ENCODE assay signal across 2 cellular contexts in the genomic region with DNA sequence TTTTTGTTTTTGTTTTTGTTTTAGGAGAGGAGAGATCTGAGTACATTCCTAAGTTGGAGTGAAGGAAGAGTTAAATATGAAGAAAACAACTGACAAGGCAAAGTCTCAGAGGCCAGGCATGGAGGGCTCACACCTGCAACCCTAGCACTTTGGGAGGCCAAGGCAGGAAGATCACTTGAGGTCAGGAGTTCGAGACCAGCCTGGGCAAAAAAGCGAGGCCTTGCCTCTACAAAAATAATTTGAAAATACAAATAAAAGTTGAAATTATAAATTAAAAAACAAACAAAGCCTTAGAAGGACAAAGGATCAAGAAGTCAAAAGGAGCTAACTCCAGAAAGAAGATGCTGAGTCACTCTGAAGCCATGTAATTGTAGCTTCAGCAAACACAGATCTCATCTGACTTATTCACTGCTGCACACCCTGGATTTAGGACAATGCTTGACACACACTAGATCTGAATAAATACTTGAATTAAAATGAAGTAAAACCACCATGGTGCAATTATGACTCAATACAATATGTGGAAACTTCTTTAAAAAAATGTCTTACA.
TF ChIP-seq lines count a peak whose summit lies in the region.

No MANE protein-coding gene starts in this region.

TF ChIP-seq in A549, 52 proteins besides CTCF, POLR2A, EP300 and RAD21 (continued from another document):
- TF ChIP-seq RARB (CRISPR knock-in tag; IDR thresholded peaks at IDR 0.05) (no peak), CHD4 (IDR thresholded peaks at IDR 0.05; ENCODE audit: borderline replicate concordance) (no peak), SREBF2 (IDR thresholded peaks at IDR 0.05) (no peak), MAFK (IDR thresholded peaks at IDR 0.05; ENCODE audit: partially characterized antibody) (peak; percentile 99), ZSCAN20 (CRISPR knock-in tag; IDR thresholded peaks at IDR 0.05) (0 out of 2 replicates have a peak, but pooled peaks have one; percentile 13), SMC3 (IDR thresholded peaks at IDR 0.05) (peak; percentile 12; the same call in 2 of the 3 replicates), CBX8 (IDR thresholded peaks at IDR 0.05) (no peak), FOSL2 (IDR thresholded peaks at IDR 0.05) (peak; percentile 62), FOSL2 (CRISPR knock-in tag; IDR thresholded peaks at IDR 0.05) (peak; percentile 91), NR3C1 (IDR thresholded peaks at IDR 0.05) (no peak), HOXB13 (CRISPR knock-in tag; IDR thresholded peaks at IDR 0.05; ENCODE audit: low read depth) (peak; percentile 64; the same call in 1 of the 2 replicates), GATA3 (IDR thresholded peaks at IDR 0.05; ENCODE audit: borderline replicate concordance) (peak; percentile 54; the same call in 1 of the 2 replicates), CEBPB (IDR thresholded peaks at IDR 0.05) (peak; percentile 88), ZFP36 (IDR thresholded peaks at IDR 0.05; ENCODE audit: borderline replicate concordance, partially characterized antibody) (no peak), KDM1A (IDR thresholded peaks at IDR 0.05; ENCODE audit: low read depth) (no peak), HOXB5 (CRISPR knock-in tag; IDR thresholded peaks at IDR 0.05) (peak; percentile 69; the same call in 1 of the 2 replicates), ZNF302 (CRISPR knock-in tag; IDR thresholded peaks at IDR 0.05) (no peak), JUNB (IDR thresholded peaks at IDR 0.05) (peak; percentile 88), HEYL (CRISPR knock-in tag; IDR thresholded peaks at IDR 0.05) (0 out of 2 replicates have a peak, but pooled peaks have one; percentile 55), HDAC2 (IDR thresholded peaks at IDR 0.05) (no peak), RNF2 (IDR thresholded peaks at IDR 0.05; ENCODE audit: borderline replicate concordance, low read depth) (no peak), BHLHE40 (IDR thresholded peaks at IDR 0.05; ENCODE audit: low read depth, low read length) (no peak), NFE2L2 (conservative IDR thresholded peaks at IDR 0.05; ENCODE audit: low read length) (peak; percentile 98), EHF (CRISPR knock-in tag; IDR thresholded peaks at IDR 0.05) (peak; percentile 73; the same call in 1 of the 2 replicates), JUN (IDR thresholded peaks at IDR 0.05) (peak; percentile 75 to 81; a peak in 3 of 5 replicates)
- TF ChIP-seq, protein P1, sequence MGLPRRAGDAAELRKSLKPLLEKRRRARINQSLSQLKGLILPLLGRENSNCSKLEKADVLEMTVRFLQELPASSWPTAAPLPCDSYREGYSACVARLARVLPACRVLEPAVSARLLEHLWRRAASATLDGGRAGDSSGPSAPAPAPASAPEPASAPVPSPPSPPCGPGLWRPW (IDR thresholded peaks at IDR 0.05): peak; percentile 67; the same call in 1 of the 2 replicates
- TF ChIP-seq, protein P2, sequence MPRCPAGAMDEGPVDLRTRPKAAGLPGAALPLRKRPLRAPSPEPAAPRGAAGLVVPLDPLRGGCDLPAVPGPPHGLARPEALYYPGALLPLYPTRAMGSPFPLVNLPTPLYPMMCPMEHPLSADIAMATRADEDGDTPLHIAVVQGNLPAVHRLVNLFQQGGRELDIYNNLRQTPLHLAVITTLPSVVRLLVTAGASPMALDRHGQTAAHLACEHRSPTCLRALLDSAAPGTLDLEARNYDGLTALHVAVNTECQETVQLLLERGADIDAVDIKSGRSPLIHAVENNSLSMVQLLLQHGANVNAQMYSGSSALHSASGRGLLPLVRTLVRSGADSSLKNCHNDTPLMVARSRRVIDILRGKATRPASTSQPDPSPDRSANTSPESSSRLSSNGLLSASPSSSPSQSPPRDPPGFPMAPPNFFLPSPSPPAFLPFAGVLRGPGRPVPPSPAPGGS (IDR thresholded peaks at IDR 0.05): peak; percentile 65; the same call in 1 of the 3 replicates
- TF ChIP-seq, protein P3, sequence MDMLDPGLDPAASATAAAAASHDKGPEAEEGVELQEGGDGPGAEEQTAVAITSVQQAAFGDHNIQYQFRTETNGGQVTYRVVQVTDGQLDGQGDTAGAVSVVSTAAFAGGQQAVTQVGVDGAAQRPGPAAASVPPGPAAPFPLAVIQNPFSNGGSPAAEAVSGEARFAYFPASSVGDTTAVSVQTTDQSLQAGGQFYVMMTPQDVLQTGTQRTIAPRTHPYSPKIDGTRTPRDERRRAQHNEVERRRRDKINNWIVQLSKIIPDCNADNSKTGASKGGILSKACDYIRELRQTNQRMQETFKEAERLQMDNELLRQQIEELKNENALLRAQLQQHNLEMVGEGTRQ (IDR thresholded peaks at IDR 0.05): no peak
- TF ChIP-seq, protein P4, sequence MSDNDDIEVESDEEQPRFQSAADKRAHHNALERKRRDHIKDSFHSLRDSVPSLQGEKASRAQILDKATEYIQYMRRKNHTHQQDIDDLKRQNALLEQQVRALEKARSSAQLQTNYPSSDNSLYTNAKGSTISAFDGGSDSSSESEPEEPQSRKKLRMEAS (IDR thresholded peaks at IDR 0.05): peak; percentile 56; the same call in 1 of the 2 replicates

TF ChIP-seq in GM23338, 12 proteins besides CTCF, POLR2A, EP300 and RAD21 (continued from another document):
- TF ChIP-seq, protein P5, sequence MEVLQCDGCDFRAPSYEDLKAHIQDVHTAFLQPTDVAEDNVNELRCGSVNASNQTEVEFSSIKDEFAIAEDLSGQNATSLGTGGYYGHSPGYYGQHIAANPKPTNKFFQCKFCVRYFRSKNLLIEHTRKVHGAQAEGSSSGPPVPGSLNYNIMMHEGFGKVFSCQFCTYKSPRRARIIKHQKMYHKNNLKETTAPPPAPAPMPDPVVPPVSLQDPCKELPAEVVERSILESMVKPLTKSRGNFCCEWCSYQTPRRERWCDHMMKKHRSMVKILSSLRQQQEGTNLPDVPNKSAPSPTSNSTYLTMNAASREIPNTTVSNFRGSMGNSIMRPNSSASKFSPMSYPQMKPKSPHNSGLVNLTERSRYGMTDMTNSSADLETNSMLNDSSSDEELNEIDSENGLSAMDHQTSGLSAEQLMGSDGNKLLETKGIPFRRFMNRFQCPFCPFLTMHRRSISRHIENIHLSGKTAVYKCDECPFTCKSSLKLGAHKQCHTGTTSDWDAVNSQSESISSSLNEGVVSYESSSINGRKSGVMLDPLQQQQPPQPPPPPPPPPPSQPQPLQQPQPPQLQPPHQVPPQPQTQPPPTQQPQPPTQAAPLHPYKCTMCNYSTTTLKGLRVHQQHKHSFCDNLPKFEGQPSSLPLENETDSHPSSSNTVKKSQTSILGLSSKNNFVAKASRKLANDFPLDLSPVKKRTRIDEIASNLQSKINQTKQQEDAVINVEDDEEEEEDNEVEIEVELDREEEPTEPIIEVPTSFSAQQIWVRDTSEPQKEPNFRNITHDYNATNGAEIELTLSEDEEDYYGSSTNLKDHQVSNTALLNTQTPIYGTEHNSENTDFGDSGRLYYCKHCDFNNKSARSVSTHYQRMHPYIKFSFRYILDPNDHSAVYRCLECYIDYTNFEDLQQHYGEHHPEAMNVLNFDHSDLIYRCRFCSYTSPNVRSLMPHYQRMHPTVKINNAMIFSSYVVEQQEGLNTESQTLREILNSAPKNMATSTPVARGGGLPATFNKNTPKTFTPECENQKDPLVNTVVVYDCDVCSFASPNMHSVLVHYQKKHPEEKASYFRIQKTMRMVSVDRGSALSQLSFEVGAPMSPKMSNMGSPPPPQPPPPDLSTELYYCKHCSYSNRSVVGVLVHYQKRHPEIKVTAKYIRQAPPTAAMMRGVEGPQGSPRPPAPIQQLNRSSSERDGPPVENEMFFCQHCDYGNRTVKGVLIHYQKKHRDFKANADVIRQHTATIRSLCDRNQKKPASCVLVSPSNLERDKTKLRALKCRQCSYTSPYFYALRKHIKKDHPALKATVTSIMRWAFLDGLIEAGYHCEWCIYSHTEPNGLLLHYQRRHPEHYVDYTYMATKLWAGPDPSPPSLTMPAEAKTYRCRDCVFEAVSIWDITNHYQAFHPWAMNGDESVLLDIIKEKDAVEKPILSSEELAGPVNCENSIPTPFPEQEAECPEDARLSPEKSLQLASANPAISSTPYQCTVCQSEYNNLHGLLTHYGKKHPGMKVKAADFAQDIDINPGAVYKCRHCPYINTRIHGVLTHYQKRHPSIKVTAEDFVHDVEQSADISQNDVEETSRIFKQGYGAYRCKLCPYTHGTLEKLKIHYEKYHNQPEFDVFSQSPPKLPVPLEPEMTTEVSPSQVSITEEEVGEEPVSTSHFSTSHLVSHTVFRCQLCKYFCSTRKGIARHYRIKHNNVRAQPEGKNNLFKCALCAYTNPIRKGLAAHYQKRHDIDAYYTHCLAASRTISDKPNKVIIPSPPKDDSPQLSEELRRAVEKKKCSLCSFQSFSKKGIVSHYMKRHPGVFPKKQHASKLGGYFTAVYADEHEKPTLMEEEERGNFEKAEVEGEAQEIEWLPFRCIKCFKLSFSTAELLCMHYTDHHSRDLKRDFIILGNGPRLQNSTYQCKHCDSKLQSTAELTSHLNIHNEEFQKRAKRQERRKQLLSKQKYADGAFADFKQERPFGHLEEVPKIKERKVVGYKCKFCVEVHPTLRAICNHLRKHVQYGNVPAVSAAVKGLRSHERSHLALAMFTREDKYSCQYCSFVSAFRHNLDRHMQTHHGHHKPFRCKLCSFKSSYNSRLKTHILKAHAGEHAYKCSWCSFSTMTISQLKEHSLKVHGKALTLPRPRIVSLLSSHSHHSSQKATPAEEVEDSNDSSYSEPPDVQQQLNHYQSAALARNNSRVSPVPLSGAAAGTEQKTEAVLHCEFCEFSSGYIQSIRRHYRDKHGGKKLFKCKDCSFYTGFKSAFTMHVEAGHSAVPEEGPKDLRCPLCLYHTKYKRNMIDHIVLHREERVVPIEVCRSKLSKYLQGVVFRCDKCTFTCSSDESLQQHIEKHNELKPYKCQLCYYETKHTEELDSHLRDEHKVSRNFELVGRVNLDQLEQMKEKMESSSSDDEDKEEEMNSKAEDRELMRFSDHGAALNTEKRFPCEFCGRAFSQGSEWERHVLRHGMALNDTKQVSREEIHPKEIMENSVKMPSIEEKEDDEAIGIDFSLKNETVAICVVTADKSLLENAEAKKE (CRISPR knock-in tag; IDR thresholded peaks at IDR 0.05): no peak
- TF ChIP-seq, protein P6, sequence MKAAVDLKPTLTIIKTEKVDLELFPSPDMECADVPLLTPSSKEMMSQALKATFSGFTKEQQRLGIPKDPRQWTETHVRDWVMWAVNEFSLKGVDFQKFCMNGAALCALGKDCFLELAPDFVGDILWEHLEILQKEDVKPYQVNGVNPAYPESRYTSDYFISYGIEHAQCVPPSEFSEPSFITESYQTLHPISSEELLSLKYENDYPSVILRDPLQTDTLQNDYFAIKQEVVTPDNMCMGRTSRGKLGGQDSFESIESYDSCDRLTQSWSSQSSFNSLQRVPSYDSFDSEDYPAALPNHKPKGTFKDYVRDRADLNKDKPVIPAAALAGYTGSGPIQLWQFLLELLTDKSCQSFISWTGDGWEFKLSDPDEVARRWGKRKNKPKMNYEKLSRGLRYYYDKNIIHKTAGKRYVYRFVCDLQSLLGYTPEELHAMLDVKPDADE (IDR thresholded peaks at IDR 0.05): no peak
- no peak for TF ChIP-seq CREB1 (CRISPR knock-in tag; IDR thresholded peaks at IDR 0.05; ENCODE audit: low read depth)
- TF ChIP-seq EZH2phosphoT487 (IDR thresholded peaks at IDR 0.05; ENCODE audit: unreplicated experiment): no peak
- TF ChIP-seq, protein P7, sequence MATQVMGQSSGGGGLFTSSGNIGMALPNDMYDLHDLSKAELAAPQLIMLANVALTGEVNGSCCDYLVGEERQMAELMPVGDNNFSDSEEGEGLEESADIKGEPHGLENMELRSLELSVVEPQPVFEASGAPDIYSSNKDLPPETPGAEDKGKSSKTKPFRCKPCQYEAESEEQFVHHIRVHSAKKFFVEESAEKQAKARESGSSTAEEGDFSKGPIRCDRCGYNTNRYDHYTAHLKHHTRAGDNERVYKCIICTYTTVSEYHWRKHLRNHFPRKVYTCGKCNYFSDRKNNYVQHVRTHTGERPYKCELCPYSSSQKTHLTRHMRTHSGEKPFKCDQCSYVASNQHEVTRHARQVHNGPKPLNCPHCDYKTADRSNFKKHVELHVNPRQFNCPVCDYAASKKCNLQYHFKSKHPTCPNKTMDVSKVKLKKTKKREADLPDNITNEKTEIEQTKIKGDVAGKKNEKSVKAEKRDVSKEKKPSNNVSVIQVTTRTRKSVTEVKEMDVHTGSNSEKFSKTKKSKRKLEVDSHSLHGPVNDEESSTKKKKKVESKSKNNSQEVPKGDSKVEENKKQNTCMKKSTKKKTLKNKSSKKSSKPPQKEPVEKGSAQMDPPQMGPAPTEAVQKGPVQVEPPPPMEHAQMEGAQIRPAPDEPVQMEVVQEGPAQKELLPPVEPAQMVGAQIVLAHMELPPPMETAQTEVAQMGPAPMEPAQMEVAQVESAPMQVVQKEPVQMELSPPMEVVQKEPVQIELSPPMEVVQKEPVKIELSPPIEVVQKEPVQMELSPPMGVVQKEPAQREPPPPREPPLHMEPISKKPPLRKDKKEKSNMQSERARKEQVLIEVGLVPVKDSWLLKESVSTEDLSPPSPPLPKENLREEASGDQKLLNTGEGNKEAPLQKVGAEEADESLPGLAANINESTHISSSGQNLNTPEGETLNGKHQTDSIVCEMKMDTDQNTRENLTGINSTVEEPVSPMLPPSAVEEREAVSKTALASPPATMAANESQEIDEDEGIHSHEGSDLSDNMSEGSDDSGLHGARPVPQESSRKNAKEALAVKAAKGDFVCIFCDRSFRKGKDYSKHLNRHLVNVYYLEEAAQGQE (IDR thresholded peaks at IDR 0.05; ENCODE audit: unreplicated experiment): no peak
- no peak for TF ChIP-seq STAT1 (IDR thresholded peaks at IDR 0.05; ENCODE audit: unreplicated experiment)
- no peak for TF ChIP-seq POLR2AphosphoS5 (IDR thresholded peaks at IDR 0.05; ENCODE audit: low read depth)
- no peak for TF ChIP-seq JUNB (IDR thresholded peaks at IDR 0.05; ENCODE audit: unreplicated experiment)
